In the genomic region with DNA sequence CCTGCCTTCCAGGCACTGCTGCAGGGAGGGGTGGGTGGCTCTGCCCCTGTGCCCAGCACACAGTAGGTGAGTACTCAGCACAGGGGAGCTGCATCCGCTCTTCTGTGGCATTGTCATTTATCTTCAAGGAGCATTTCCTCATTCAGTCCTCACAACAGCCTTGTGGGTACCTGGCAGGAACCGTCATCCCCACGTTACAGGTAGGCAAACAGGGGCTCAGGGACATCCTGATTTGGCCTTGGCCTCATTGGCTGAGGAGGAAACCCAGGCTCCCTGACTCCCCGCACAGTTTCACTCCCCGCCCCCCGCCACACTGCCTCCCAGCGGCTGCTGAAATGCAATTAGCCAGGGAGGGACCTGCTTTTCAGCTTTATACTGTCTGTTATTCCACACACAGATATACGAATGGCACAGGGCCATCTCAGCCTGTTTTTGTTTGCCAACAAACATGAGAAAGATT, we compare ENCODE assay signal across 11 cellular contexts. TPM values are rescaled to one million over a fixed set of nuclear protein-coding genes. Genes with fewer than 3 reads are reported as not detected.
DNase-seq lines count a peak whose midpoint lies in the region; ATAC-seq, FAIRE-seq and TF ChIP-seq lines count a peak whose summit lies in the region.
"Had no signal": no experiment of that assay in that cellular context is flagged by ENCODE, and none has a peak within 500 bp of the region (broad histone marks: within the 10 kb centered on the region; RNA-seq: fewer than 3 reads in every experiment).

No MANE protein-coding gene starts in this region.

- no peak overlapping the region for H3K4ac ChIP-seq in mesendoderm (ENCODE audit: low read depth, low read length)

- H3K9ac ChIP-seq in GM12878 (ENCODE audit: control insufficient read depth, insufficient read depth, low read length) (no peak overlapping the region), mesendoderm (ENCODE audit: low read length) (peak overlapping the region; percentile 21)

- H3K9me3 ChIP-seq in Caco-2 (no peaks in the 10 kb centered on the region), HEK293 (ENCODE audit: control insufficient read depth, insufficient read depth, low read depth, low read length) (no peaks in the 10 kb centered on the region), GM12878 (replicated peaks; ENCODE audit: control insufficient read depth, insufficient read depth, low read length) (no peaks in the 10 kb centered on the region), osteoblast (ENCODE audit: low read depth, low read length) (no peaks in the 10 kb centered on the region)

- no peak for TF ChIP-seq POLR2A in GM12878 (IDR thresholded peaks at IDR 0.05; ENCODE audit: low read depth, low read length)

- H3K56ac ChIP-seq in mesendoderm (ENCODE audit: low read length): peak overlapping the region; percentile 69

- no peaks in the 10 kb centered on the region for H3K36me3 ChIP-seq in Caco-2 (ENCODE audit: control insufficient read depth, insufficient read depth, low read length)
- no peaks in the 10 kb centered on the region for H3K36me3 ChIP-seq in HEK293 (ENCODE audit: control insufficient read depth in 2 of 2, insufficient read depth in 1 of 2, low read length in 2 of 2)
- H3K36me3 ChIP-seq in GM12878 (ENCODE audit: control insufficient read depth in 2 of 2, insufficient read depth in 2 of 2, low read length in 1 of 2): no peaks in the 10 kb centered on the region
- H3K36me3 ChIP-seq in mesendoderm (ENCODE audit: control insufficient read depth, insufficient read depth, low read length): no peaks in the 10 kb centered on the region
- no peaks in the 10 kb centered on the region for H3K36me3 ChIP-seq in osteoblast (ENCODE audit: insufficient read depth, low read length)

- TF ChIP-seq CTCF in Caco-2 (IDR thresholded peaks at IDR 0.05; ENCODE audit: insufficient read depth in 1 of 2, low read depth in 1 of 2, low read length in 1 of 2, severe bottlenecking in 1 of 2, unreplicated experiment in 1 of 2) (no peak), HEK293 (tag by site-specific recombination; IDR thresholded peaks at IDR 0.05) (no peak), GM12878 (IDR thresholded peaks at IDR 0.05 in 2 of 3, conservative IDR thresholded peaks at IDR 0.05 in 1 of 3; ENCODE audit: control insufficient read depth in 2 of 3, extremely low read depth in 1 of 3, insufficient read depth in 1 of 3, low read depth in 3 of 3, low read length in 3 of 3) (peak; percentile 4 to 44 (median 24); a peak in 3 of 6 replicates), osteoblast (IDR thresholded peaks at IDR 0.05; ENCODE audit: extremely low read depth, low read depth, low read length) (no peak)

- no peaks in the 10 kb centered on the region for H4K20me1 ChIP-seq in GM12878 (ENCODE audit: control insufficient read depth, insufficient read depth)
- no peaks in the 10 kb centered on the region for H4K20me1 ChIP-seq in osteoblast (ENCODE audit: insufficient read depth, low read length)

- H3K27ac ChIP-seq in HEK293 (ENCODE audit: extremely low read depth, low read depth, low read length) (no peak overlapping the region), GM12878 (ENCODE audit: control insufficient read depth, insufficient read depth) (no peak overlapping the region), mesendoderm (ENCODE audit: low read depth, low read length) (no peak overlapping the region), osteoblast (ENCODE audit: low read depth, low read length) (no peak overlapping the region)

- CTCF ChIA-PET in Caco-2 (lab: Charles Lee) (no interaction called here), HEK293 (lab: Yijun Ruan, JAX) (interaction anchor here (1.3 kb wide), 1 partner anchor 16 kb away, joined by 3 read pairs; no protein-coding TSS in a partner anchor), GM12878 (lab: Yijun Ruan, JAX) (interaction anchor here (1.1 to 1.7 kb wide), 5 partner anchors 9 to 218 kb away, joined by 3 to 5 read pairs (median 3); partner anchors contain the start of gene MAPK14)

- 44% methylated on average over 8 of the region's 8 CpGs for WGBS in GM12878 (ENCODE audit: insufficient coverage, insufficient replicate concordance, low lambda C conversion rate, missing lambda C conversion rate)
- WGBS in mesendoderm (ENCODE audit: extremely low coverage, insufficient coverage, low lambda C conversion rate): no CpG with 5 or more reads among the region's 8 CpGs

- H3K4me3 Mint-ChIP-seq in Caco-2 (ENCODE audit: unreplicated experiment): no peak overlapping the region

- H3K4me1 ChIP-seq in Caco-2 (peaks cover 13% of the 10 kb centered on the region), HEK293 (ENCODE audit: control insufficient read depth, insufficient read depth, low read length) (no peaks in the 10 kb centered on the region), GM12878 (ENCODE audit: control insufficient read depth, insufficient read depth, low read length) (peaks cover 13% of the 10 kb centered on the region), mesendoderm (ENCODE audit: control insufficient read depth, low read depth, low read length) (peaks cover 13% of the 10 kb centered on the region), osteoblast (ENCODE audit: insufficient read depth, low read length) (peaks cover 15% of the 10 kb centered on the region)

- H2BK15ac ChIP-seq in mesendoderm (replicated peaks; ENCODE audit: low read depth): peak overlapping the region; percentile 7

- H3K23ac ChIP-seq in mesendoderm (ENCODE audit: low read length): no peak overlapping the region

- H3K4me1 Mint-ChIP-seq in Caco-2 (ENCODE audit: low read depth, unreplicated experiment): peaks cover 33% of the 10 kb centered on the region

- peak overlapping the region; percentile 8 for H2AK5ac ChIP-seq in mesendoderm (ENCODE audit: low read length)

- intact Hi-C loops in Caco-2 (cut with micrococcal nuclease; ENCODE audit: unreplicated experiment): no loop called here
- intact Hi-C loops in GM12878 (cut with micrococcal nuclease; ENCODE audit: unreplicated experiment): no loop called here

- DNase-seq in Caco-2: no peak
- DNase-seq in GM12878 (ENCODE audit: low read depth, low spot score): no peak
- DNase-seq in mesendoderm: peak; percentile 51
- DNase-seq in osteoblast (ENCODE audit: insufficient read length, low spot score, missing footprints): no peak
- DNase-seq in activated gamma-delta T cell treated with Interleukin-2 at 50 U/mL for 16 hours: no peak
- DNase-seq in NK-92 treated with Interleukin-12 subunit alpha and Interleukin-12 subunit beta, amount 100 ng/mL, for 24 hours (lab: John Stamatoyannopoulos, UW): no peak
- DNase-seq: substantia nigra had no signal

- H3K4me3 ChIP-seq in Caco-2 (ENCODE audit: low read depth, low read length) (no peak overlapping the region), HEK293 (ENCODE audit: low read depth, low read length) (no peak overlapping the region), GM12878 (no peak overlapping the region), mesendoderm (ENCODE audit: low read length) (no peak overlapping the region), osteoblast (ENCODE audit: insufficient read depth, low read length) (no peak overlapping the region)

- peak overlapping the region; percentile 52 for H2BK5ac ChIP-seq in mesendoderm (ENCODE audit: low read length)

- H3K18ac ChIP-seq in mesendoderm (ENCODE audit: low read length): peak overlapping the region; percentile 12

- H3K27me3 ChIP-seq in Caco-2 (replicated peaks; ENCODE audit: control insufficient read depth, insufficient read depth, low read length) (no peaks in the 10 kb centered on the region), GM12878 (replicated peaks in 1 of 2; ENCODE audit: control insufficient read depth in 2 of 2, insufficient read depth in 2 of 2, low read length in 1 of 2) (no peaks in the 10 kb centered on the region), mesendoderm (ENCODE audit: insufficient read depth, low read length, poor library complexity) (no peaks in the 10 kb centered on the region), osteoblast (ENCODE audit: insufficient read depth, low read length) (peaks cover 10% of the 10 kb centered on the region)

- 0 out of 2 replicates have a peak, but pooled peaks have one; percentile 11 for TF ChIP-seq RAD21 in GM12878 (IDR thresholded peaks at IDR 0.05; ENCODE audit: insufficient read depth, low read depth, low read length)

- peak; percentile 47 for FAIRE-seq in GM12878 (lab: Jason Lieb, UNC)
- FAIRE-seq: astrocyte had no signal

- H2BK120ac ChIP-seq in mesendoderm (ENCODE audit: low read depth, low read length): no peak overlapping the region

- no peaks in the 10 kb centered on the region for H3K79me2 ChIP-seq in GM12878 (ENCODE audit: control insufficient read depth, insufficient read depth, low read length)
- no peaks in the 10 kb centered on the region for H3K79me2 ChIP-seq in mesendoderm (ENCODE audit: control insufficient read depth, insufficient read depth, low read length)
- H3K79me2 ChIP-seq in osteoblast (ENCODE audit: insufficient read depth, low read length): no peaks in the 10 kb centered on the region

- peak overlapping the region; percentile 63 for H3K27ac Mint-ChIP-seq in Caco-2 (ENCODE audit: unreplicated experiment)

- in situ Hi-C loops in GM12878 (cut with MboI): no loop called here

- H3K9me3 Mint-ChIP-seq in Caco-2 (ENCODE audit: unreplicated experiment): no peaks in the 10 kb centered on the region

- no peaks in the 10 kb centered on the region for H3K36me3 Mint-ChIP-seq in Caco-2 (ENCODE audit: insufficient read depth, unreplicated experiment)

- no peaks in the 10 kb centered on the region for H3K27me3 Mint-ChIP-seq in Caco-2 (ENCODE audit: insufficient read depth, unreplicated experiment)

- ATAC-seq in GM12878 (peak; percentile 46; the same call in 2 of the 3 replicates), GM21447 (IDR thresholded peaks at IDR 0.05; ENCODE audit: unreplicated experiment) (no peak)

- no peak overlapping the region for H3K4me2 ChIP-seq in GM12878 (ENCODE audit: control insufficient read depth, insufficient read depth)
- H3K4me2 ChIP-seq in mesendoderm (ENCODE audit: low read length): no peak overlapping the region
- H3K4me2 ChIP-seq in osteoblast (ENCODE audit: insufficient read depth, low read length): no peak overlapping the region

- H3K79me1 ChIP-seq in mesendoderm (ENCODE audit: low read length): no peaks in the 10 kb centered on the region

- POLR2A ChIA-PET in Caco-2 (lab: Charles Lee) (no interaction called here), HEK293 (lab: Yijun Ruan, JAX) (no interaction called here), GM12878 (lab: Charles Lee) (no interaction called here)

- RAD21 ChIA-PET in GM12878 (lab: Charles Lee; ENCODE audit: unreplicated experiment): interaction anchor here (1.1 kb wide), 1 partner anchor 114 kb away, joined by 3 read pairs; no protein-coding TSS in a partner anchor

- H4K5ac ChIP-seq in mesendoderm (ENCODE audit: low read length): no peak overlapping the region

- no peak for TF ChIP-seq EP300 in GM12878 (IDR thresholded peaks at IDR 0.05; ENCODE audit: borderline replicate concordance in 1 of 2, control insufficient read depth in 1 of 2, low read depth in 2 of 2, low read length in 2 of 2)

- no TSS peak for BruUV-seq in Caco-2 (replicated peaks; lab: Mats Ljungman, UMichigan)
- no TSS peak for BruUV-seq in GM12878 (replicated peaks; lab: Mats Ljungman, UMichigan)

- H2AFZ ChIP-seq in GM12878 (ENCODE audit: control insufficient read depth, low read depth, low read length) (no peak overlapping the region; the same call in 1 of the 2 replicates), osteoblast (ENCODE audit: low read length) (no peak overlapping the region)

- SMC1A ChIA-PET in GM12878 (lab: Charles Lee; ENCODE audit: uncharacterized antibody, unreplicated experiment): interaction anchor here (1.3 to 1.5 kb wide), 3 partner anchors 8 to 35 kb away, joined by 3 to 4 read pairs (median 4); no protein-coding TSS in a partner anchor

- no peak overlapping the region for H4K8ac ChIP-seq in mesendoderm (ENCODE audit: low read depth, low read length)

RNA-seq across cellular contexts. Expression of gene PNPLA1, which starts 24.3 kb away (rescaled TPM):
- 0.19 and 0.25 TPM in 2 replicates for total RNA-seq in Caco-2 (2022)
- total RNA-seq in GM12878 (2013; cell fraction: nucleolus; rRNA removed): 0.20 TPM in 1 of 2 replicates, not detected in the other
- total RNA-seq in GM12878 (2014; rRNA removed): not detected in 2 replicates
- total RNA-seq in GM12878 (2014; rRNA removed; fragmentation: Illumina TruSeq; extraction: Trizol): not detected in 2 replicates
- not detected in 2 replicates for total RNA-seq in GM12878 (2021)
- polyA plus RNA-seq in GM12878 (2011; ENCODE audit: low read depth): not detected
- polyA plus RNA-seq in GM12878 (2011; rRNA removed): not detected in 2 replicates
- polyA plus RNA-seq in GM12878 (2011; cell fraction: cytosol; rRNA removed): not detected in 2 replicates
- 0.07 TPM in 1 of 2 replicates, not detected in the other for polyA plus RNA-seq in GM12878 (2011; cell fraction: nucleus; rRNA removed)
- not detected in 2 replicates for polyA plus RNA-seq in GM12878 (2012)
- polyA plus RNA-seq in GM12878 (2014; fragmentation: Illumina TruSeq; extraction: Trizol): 0.04 TPM in 1 of 2 replicates, not detected in the other
- not detected for polyA plus RNA-seq in GM12878 (2014; fragmentation: Nextera tagmentation; extraction: Ambion mirVana)
- not detected in 2 replicates for polyA plus RNA-seq in GM12878 (2014; rRNA removed)
- polyA plus RNA-seq in GM12878 (2016; fragmentation: Nextera tagmentation; extraction: Ambion mirVana): not detected
- polyA minus RNA-seq in GM12878 (2011; rRNA and poly(A)+ RNA removed): 0.22 TPM in 1 of 2 replicates, not detected in the other
- not detected in 2 replicates for polyA minus RNA-seq in GM12878 (2011; cell fraction: cytosol; rRNA and poly(A)+ RNA removed)
- not detected in 2 replicates for polyA minus RNA-seq in GM12878 (2011; cell fraction: nucleus; rRNA and poly(A)+ RNA removed)
- 0.04 TPM for polyA plus RNA-seq in mesendoderm (2013, experiment 1 of 2)
- polyA plus RNA-seq in mesendoderm (2013, experiment 2 of 2): 0.04 TPM
- total RNA-seq in osteoblast: under 0.01 TPM in 1 of 2 replicates, not detected in the other
- total RNA-seq: astrocyte, Daoy had no signal

RNA-seq across cellular contexts. Expression of gene BRPF3, which starts 49.1 kb away (rescaled TPM):
- 41.4 and 44.4 TPM in 2 replicates for total RNA-seq in Caco-2 (2022)
- total RNA-seq in GM12878 (2013; cell fraction: nucleolus; rRNA removed): 29.0 and 29.2 TPM in 2 replicates
- total RNA-seq in GM12878 (2014; rRNA removed): 6.4 and 6.7 TPM in 2 replicates
- total RNA-seq in GM12878 (2014; rRNA removed; fragmentation: Illumina TruSeq; extraction: Trizol): 6.3 and 7.2 TPM in 2 replicates
- total RNA-seq in GM12878 (2021): 12.8 and 14.3 TPM in 2 replicates
- polyA plus RNA-seq in GM12878 (2011; ENCODE audit: low read depth): 4.3 TPM
- polyA plus RNA-seq in GM12878 (2011; rRNA removed): 5.1 and 6.7 TPM in 2 replicates
- polyA plus RNA-seq in GM12878 (2011; cell fraction: cytosol; rRNA removed): 6.0 and 7.6 TPM in 2 replicates
- 12.8 and 16.3 TPM in 2 replicates for polyA plus RNA-seq in GM12878 (2011; cell fraction: nucleus; rRNA removed)
- 6.0 and 8.6 TPM in 2 replicates for polyA plus RNA-seq in GM12878 (2012)
- 11.0 and 16.1 TPM in 2 replicates for polyA plus RNA-seq in GM12878 (2014; fragmentation: Illumina TruSeq; extraction: Trizol)
- polyA plus RNA-seq in GM12878 (2014; fragmentation: Nextera tagmentation; extraction: Ambion mirVana): 1 to 10 TPM; 2.3 to 2.8 TPM
- polyA plus RNA-seq in GM12878 (2014; rRNA removed): 10.5 and 14.8 TPM in 2 replicates
- polyA plus RNA-seq in GM12878 (2016; fragmentation: Nextera tagmentation; extraction: Ambion mirVana): 1 to 10 TPM; 3.9 to 6.0 TPM
- polyA minus RNA-seq in GM12878 (2011; rRNA and poly(A)+ RNA removed): 8.3 and 10.2 TPM in 2 replicates
- polyA minus RNA-seq in GM12878 (2011; cell fraction: cytosol; rRNA and poly(A)+ RNA removed): 2.7 and 5.4 TPM in 2 replicates
- 15.0 and 21.1 TPM in 2 replicates for polyA minus RNA-seq in GM12878 (2011; cell fraction: nucleus; rRNA and poly(A)+ RNA removed)
- polyA plus RNA-seq in mesendoderm (2013, experiment 1 of 2): 30.7 TPM
- 29.2 TPM for polyA plus RNA-seq in mesendoderm (2013, experiment 2 of 2)
- 17.7 and 18.8 TPM in 2 replicates for total RNA-seq in osteoblast

Comparison
In these comparisons a context has a peak if more than half of its experiments do, and no peak if none do; other contexts are left out.
1. CTCF ChIP-seq: peak in GM12878 (3 of 3); none in Caco-2 (0 of 2), HEK293 (single experiment) and osteoblast (single experiment).